Comparison of ENCODE assay signal across 18 cellular contexts in the genomic region with DNA sequence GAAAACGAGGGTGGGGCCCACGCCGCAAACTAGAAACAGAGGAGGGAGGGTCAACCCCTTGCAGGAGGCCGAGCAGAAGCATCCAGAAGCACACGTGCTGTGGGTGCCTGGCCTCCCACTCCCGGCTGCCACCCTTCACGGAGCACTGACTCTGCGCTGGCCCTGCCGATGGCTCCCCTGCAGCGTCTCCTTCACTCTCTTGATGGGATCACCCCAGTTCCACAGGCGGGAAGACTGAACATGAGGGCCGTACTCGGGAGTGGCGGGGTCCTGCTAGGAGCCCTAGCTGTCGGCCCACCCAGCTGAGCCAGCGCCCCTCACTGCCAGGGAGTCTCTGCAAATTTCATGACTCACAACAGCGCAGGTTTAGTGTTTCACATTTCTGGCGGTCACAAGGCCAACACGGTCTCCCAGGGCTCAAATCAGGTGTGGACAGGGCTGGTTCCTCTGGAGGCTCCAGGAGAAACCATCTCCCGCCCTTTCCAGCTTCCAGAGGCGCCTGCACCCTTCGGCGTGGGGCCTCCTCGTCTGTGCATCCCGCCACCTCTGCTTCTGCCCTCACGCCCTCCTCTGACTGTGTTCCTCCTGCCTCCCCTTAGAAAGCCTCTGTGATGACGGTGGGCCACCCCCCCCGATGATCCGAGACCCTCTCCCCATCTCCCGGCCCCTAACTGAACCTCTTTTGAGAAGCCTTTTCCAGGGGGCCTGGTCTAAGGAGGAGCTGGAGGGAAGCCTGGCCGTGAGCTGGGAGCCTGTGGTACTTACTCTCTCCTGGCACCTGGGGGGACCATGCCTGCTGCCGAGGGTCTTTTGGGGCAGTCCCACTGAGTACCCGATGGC. TPM values are rescaled to one million over a fixed set of nuclear protein-coding genes. Genes with fewer than 3 reads are reported as not detected.
DNase-seq lines count a peak whose midpoint lies in the region; ATAC-seq and TF ChIP-seq lines count a peak whose summit lies in the region.
"Had no signal": no experiment of that assay in that cellular context is flagged by ENCODE, and none has a peak within 500 bp of the region (broad histone marks: within the 10 kb centered on the region; RNA-seq: fewer than 3 reads in every experiment).

No MANE protein-coding gene starts in this region.

- no peaks in the 10 kb centered on the region for H3K9me3 ChIP-seq in right atrium auricular region
- H3K9me3 ChIP-seq in NT2/D1 (ENCODE audit: insufficient read depth, low read length): no peaks in the 10 kb centered on the region
- no peaks in the 10 kb centered on the region for H3K9me3 ChIP-seq in lower lobe of right lung
- H3K9me3 ChIP-seq: BLaER1, Caco-2 had no signal

- H3K27me3 ChIP-seq in right atrium auricular region (no peaks in the 10 kb centered on the region), NT2/D1 (ENCODE audit: insufficient read depth, insufficient read length) (peaks cover 3% of the 10 kb centered on the region), lower lobe of right lung (ENCODE audit: low read depth) (no peaks in the 10 kb centered on the region)
- H3K27me3 ChIP-seq: BLaER1 had no signal

- H3K27ac ChIP-seq in right atrium auricular region (no peak overlapping the region), lower lobe of right lung (no peak overlapping the region)
- H3K27ac ChIP-seq: BLaER1 had no signal

- no peaks in the 10 kb centered on the region for H3K4me1 ChIP-seq in right atrium auricular region
- no peaks in the 10 kb centered on the region for H3K4me1 ChIP-seq in NT2/D1 (ENCODE audit: insufficient read depth, insufficient read length)
- H3K4me1 ChIP-seq in lower lobe of right lung: no peaks in the 10 kb centered on the region
- H3K4me1 ChIP-seq: BLaER1, Caco-2 had no signal

- DNase-seq in left ventricle myocardium superior (peak; percentile 22), right atrium auricular region (ENCODE audit: low spot score) (no peak), NT2/D1 (ENCODE audit: low read depth, low spot score) (no peak), lower lobe of right lung (peak; percentile 35)
- DNase-seq: 8988T; AML-193; Caco-2; CD8-positive, alpha-beta memory T cell; DND-41; GDM1; HCEC 1CT had no signal

- H3K4me3 ChIP-seq in right atrium auricular region (no peak overlapping the region), NT2/D1 (ENCODE audit: insufficient read length, low read depth) (no peak overlapping the region), lower lobe of right lung (no peak overlapping the region)
- H3K4me3 ChIP-seq: BLaER1 had no signal

- intact Hi-C loops in left ventricle myocardium superior (cut with micrococcal nuclease): no loop called here
- intact Hi-C loops in lower lobe of right lung (cut with DNase I): no loop called here

- peak overlapping the region; percentile 21 for H3K9ac ChIP-seq in NT2/D1 (ENCODE audit: insufficient read length, low read depth)
- H3K9ac ChIP-seq: BLaER1 had no signal

- TF ChIP-seq CTCF in right atrium auricular region (IDR thresholded peaks at IDR 0.05) (no peak), lower lobe of right lung (IDR thresholded peaks at IDR 0.05) (no peak)

- ATAC-seq in left ventricle myocardium superior (no peak), lower lobe of right lung (no peak), GM21576 (IDR thresholded peaks at IDR 0.05; ENCODE audit: unreplicated experiment) (no peak), HG03342 (IDR thresholded peaks at IDR 0.05; ENCODE audit: unreplicated experiment) (no peak), HG03045 (IDR thresholded peaks at IDR 0.05; ENCODE audit: unreplicated experiment) (no peak)
- ATAC-seq in stimulated activated memory B cell treated with anti-CD40 and anti-IgM and Interleukin-4, amounts not matched to agents 10 μg/mL and 1 μg/mL and 100 μg/mL, for 72 hours: no peak

- no peaks in the 10 kb centered on the region for H3K36me3 Mint-ChIP-seq in stimulated activated memory B cell treated with anti-CD40 and anti-IgM and Interleukin-4, amounts not matched to agents 10 μg/mL and 1 μg/mL and 100 μg/mL, for 72 hours
- H3K36me3 Mint-ChIP-seq: CD8-positive, alpha-beta memory T cell had no signal

- H3K4me3 Mint-ChIP-seq in stimulated activated memory B cell treated with anti-CD40 and anti-IgM and Interleukin-4, amounts not matched to agents 10 μg/mL and 1 μg/mL and 100 μg/mL, for 72 hours: no peak overlapping the region
- H3K4me3 Mint-ChIP-seq: CD8-positive, alpha-beta memory T cell had no signal

- H3K27me3 Mint-ChIP-seq in stimulated activated memory B cell treated with anti-CD40 and anti-IgM and Interleukin-4, amounts not matched to agents 10 μg/mL and 1 μg/mL and 100 μg/mL, for 72 hours: no peaks in the 10 kb centered on the region

- H3K27ac Mint-ChIP-seq in stimulated activated memory B cell treated with anti-CD40 and anti-IgM and Interleukin-4, amounts not matched to agents 10 μg/mL and 1 μg/mL and 100 μg/mL, for 72 hours: peak overlapping the region; percentile 70

- no peaks in the 10 kb centered on the region for H3K9me3 Mint-ChIP-seq in stimulated activated memory B cell treated with anti-CD40 and anti-IgM and Interleukin-4, amounts not matched to agents 10 μg/mL and 1 μg/mL and 100 μg/mL, for 72 hours

- no peaks in the 10 kb centered on the region for H3K36me3 ChIP-seq in right atrium auricular region
- H3K36me3 ChIP-seq in NT2/D1 (ENCODE audit: insufficient read depth, insufficient read length, low read length): no peaks in the 10 kb centered on the region
- no peaks in the 10 kb centered on the region for H3K36me3 ChIP-seq in lower lobe of right lung
- H3K36me3 ChIP-seq: BLaER1 had no signal

- H3K4me1 Mint-ChIP-seq in stimulated activated memory B cell treated with anti-CD40 and anti-IgM and Interleukin-4, amounts not matched to agents 10 μg/mL and 1 μg/mL and 100 μg/mL, for 72 hours: peaks cover 6% of the 10 kb centered on the region
- H3K4me1 Mint-ChIP-seq: CD8-positive, alpha-beta memory T cell had no signal

RNA-seq across cellular contexts. Expression of gene PTX4, which starts 2.0 kb away (rescaled TPM):
- total RNA-seq in left ventricle myocardium superior (not detected), right atrium auricular region (under 1 TPM in 1 of 2 donors, not detected in 1; 0.24 TPM), lower lobe of right lung (not detected)
- total RNA-seq: Caco-2; CD8-positive, alpha-beta memory T cell; H4; HT1080 had no signal

RNA-seq across cellular contexts. Expression of gene TELO2, which starts 6.4 kb away (rescaled TPM):
- 21.6 TPM for total RNA-seq in left ventricle myocardium superior
- total RNA-seq in right atrium auricular region: 10 to 100 TPM; 11.3 to 11.5 TPM
- total RNA-seq in lower lobe of right lung: 27.5 TPM

RNA-seq across cellular contexts. Expression of gene CLCN7, which starts 11.9 kb away (rescaled TPM):
- total RNA-seq in left ventricle myocardium superior: 53.2 TPM
- 10 to 100 TPM; 19.4 to 31.7 TPM for total RNA-seq in right atrium auricular region
- total RNA-seq in lower lobe of right lung: 146 TPM

RNA-seq across cellular contexts. Expression of gene CCDC154, which starts 42.4 kb away (rescaled TPM):
- 1.6 TPM for total RNA-seq in left ventricle myocardium superior
- total RNA-seq in right atrium auricular region: not detected
- total RNA-seq in lower lobe of right lung: 3.1 TPM
- total RNA-seq: H4 had no signal

RNA-seq across cellular contexts. Expression of gene TMEM204, which starts 46.7 kb away (rescaled TPM):
- 28.8 TPM for total RNA-seq in left ventricle myocardium superior
- 10 to 100 TPM; 35.1 to 42.2 TPM for total RNA-seq in right atrium auricular region
- 63.1 TPM for total RNA-seq in lower lobe of right lung
- total RNA-seq: Caco-2, H4 had no signal

Comparison
In these comparisons a context has a peak if more than half of its experiments do, and no peak if none do; other contexts are left out.
1. DNase-seq: peak in left ventricle myocardium superior (single experiment) and lower lobe of right lung (single experiment); none in right atrium auricular region (single experiment) and NT2/D1 (single experiment).